Comparison of ENCODE assay signal across 1 cellular context in genomic region chr4:177309525-177310371, GRCh38.
TF ChIP-seq lines count a peak whose summit lies in the region.

TSS of gene NEIL3 (plus strand) at chr4:177309874. CDS start at chr4:177309954, 80 bp downstream.

TF ChIP-seq in K562, 482 proteins besides CTCF, POLR2A, EP300 and RAD21 (continued from another document and continues in another):
- TF ChIP-seq YBX1 (IDR thresholded peaks at IDR 0.05) (no peak), ZNF695 (CRISPR knock-in tag; IDR thresholded peaks at IDR 0.05) (no peak), PATZ1 (CRISPR knock-in tag; IDR thresholded peaks at IDR 0.05; ENCODE audit: borderline replicate concordance) (no peak), NR3C1 (CRISPR knock-in tag; IDR thresholded peaks at IDR 0.05) (no peak), ZNF586 (CRISPR knock-in tag; conservative IDR thresholded peaks at IDR 0.05) (no peak), ZNF146 (CRISPR knock-in tag; IDR thresholded peaks at IDR 0.05; ENCODE audit: unreplicated experiment) (no peak), ATF7 (IDR thresholded peaks at IDR 0.05) (peak; percentile 53; the same call in 1 of the 2 replicates), XRCC5 (IDR thresholded peaks at IDR 0.05; ENCODE audit: low read depth, low read length) (no peak), ETS1 (conservative IDR thresholded peaks at IDR 0.05; ENCODE audit: control insufficient read depth, low read depth, low read length) (0 out of 2 replicates have a peak, but pooled peaks have one; percentile 53), TCF7 (IDR thresholded peaks at IDR 0.05; ENCODE audit: borderline replicate concordance) (no peak), KLF10 (CRISPR knock-in tag; IDR thresholded peaks at IDR 0.05) (no peak), RBBP5 (IDR thresholded peaks at IDR 0.05; ENCODE audit: borderline replicate concordance, insufficient read depth, low read length, poor library complexity, severe bottlenecking) (peak; percentile 83), ZBTB2 (IDR thresholded peaks at IDR 0.05) (peak; percentile 95), PTRF (tag; IDR thresholded peaks at IDR 0.05) (no peak), CBX1 (IDR thresholded peaks at IDR 0.05; ENCODE audit: low read depth) (peak; percentile 77), ZNF398 (CRISPR knock-in tag; IDR thresholded peaks at IDR 0.05) (no peak), NRF1 (conservative IDR thresholded peaks at IDR 0.05 in 1 of 2, IDR thresholded peaks at IDR 0.05 in 1 of 2) (peak; percentile 93), ZNF449 (CRISPR knock-in tag; IDR thresholded peaks at IDR 0.05) (no peak), ZNF121 (CRISPR knock-in tag; conservative IDR thresholded peaks at IDR 0.05) (no peak), ILF3 (IDR thresholded peaks at IDR 0.05; ENCODE audit: borderline replicate concordance) (no peak), PCBP2 (IDR thresholded peaks at IDR 0.05; ENCODE audit: low read depth, low read length, poor library complexity, severe bottlenecking) (no peak), TARDBP (IDR thresholded peaks at IDR 0.05) (0 out of 2 replicates have a peak, but pooled peaks have one; percentile 24), POLR2B (IDR thresholded peaks at IDR 0.05; ENCODE audit: low read depth, partially characterized antibody) (peak; percentile 86), GMEB1 (CRISPR knock-in tag; IDR thresholded peaks at IDR 0.05) (no peak), ETV5 (CRISPR knock-in tag; IDR thresholded peaks at IDR 0.05; ENCODE audit: low read depth) (no peak), NR1H2 (CRISPR knock-in tag; IDR thresholded peaks at IDR 0.05) (no peak), KDM4B (IDR thresholded peaks at IDR 0.05; ENCODE audit: borderline replicate concordance in 2 of 2, low read depth in 1 of 2) (peak in 1 of 2 experiments; percentile 71; a peak in 1 of 4 replicates), ZNF316 (IDR thresholded peaks at IDR 0.05) (0 out of 2 replicates have a peak, but pooled peaks have one; percentile 45), ATF1 (CRISPR knock-in tag; IDR thresholded peaks at IDR 0.05) (no peak), ATF1 (tag; IDR thresholded peaks at IDR 0.05) (peak; percentile 57; the same call in 1 of the 2 replicates), SAP30 (IDR thresholded peaks at IDR 0.05; ENCODE audit: borderline replicate concordance, insufficient read depth, low read depth, low read length, poor library complexity, severe bottlenecking) (peak; percentile 100), CREM (IDR thresholded peaks at IDR 0.05; ENCODE audit: low read depth) (peak; percentile 38; the same call in 1 of the 2 replicates), ZKSCAN1 (IDR thresholded peaks at IDR 0.05; ENCODE audit: low read depth, low read length) (peak; percentile 60; the same call in 1 of the 2 replicates), SRSF1 (IDR thresholded peaks at IDR 0.05; ENCODE audit: low read depth, low read length) (no peak), TRIM24 (IDR thresholded peaks at IDR 0.05) (0 out of 4 replicates have a peak, but pooled peaks of 1 of the 2 experiments have one; percentile 12), FOXP4 (CRISPR knock-in tag; IDR thresholded peaks at IDR 0.05; ENCODE audit: borderline replicate concordance) (no peak), SIN3A (IDR thresholded peaks at IDR 0.05; ENCODE audit: borderline replicate concordance in 2 of 2, control insufficient read depth in 1 of 2, low read depth in 2 of 2, low read length in 2 of 2) (peak; percentile 47 to 87; a peak in 3 of 4 replicates), ZNF766 (CRISPR knock-in tag; conservative IDR thresholded peaks at IDR 0.05) (peak; percentile 86), TCF15 (CRISPR knock-in tag; IDR thresholded peaks at IDR 0.05) (no peak), HES1 (IDR thresholded peaks at IDR 0.05; ENCODE audit: low read depth) (no peak), MED1 (CRISPR knock-in tag; IDR thresholded peaks at IDR 0.05; ENCODE audit: borderline replicate concordance) (no peak), RBFOX2 (IDR thresholded peaks at IDR 0.05; ENCODE audit: low read depth, low read length) (peak; percentile 98), TOE1 (IDR thresholded peaks at IDR 0.05; ENCODE audit: borderline replicate concordance) (no peak), TOE1 (CRISPR knock-in tag; IDR thresholded peaks at IDR 0.05; ENCODE audit: borderline replicate concordance, low read depth) (no peak), GTF2B (IDR thresholded peaks at IDR 0.05; ENCODE audit: extremely low read depth, insufficient read length) (no peak), FOSL1 (tag; conservative IDR thresholded peaks at IDR 0.05) (no peak), CCAR2 (IDR thresholded peaks at IDR 0.05; ENCODE audit: low read depth, low read length) (no peak), ZFP36 (IDR thresholded peaks at IDR 0.05; ENCODE audit: low read depth, low read length, partially characterized antibody) (no peak), TAF15 (IDR thresholded peaks at IDR 0.05; ENCODE audit: low read depth, low read length) (no peak), MTA3 (IDR thresholded peaks at IDR 0.05; ENCODE audit: borderline replicate concordance) (peak; percentile 71; the same call in 1 of the 2 replicates), NFE2L1 (tag; IDR thresholded peaks at IDR 0.05; ENCODE audit: borderline replicate concordance, low read depth) (no peak), THAP7 (CRISPR knock-in tag; IDR thresholded peaks at IDR 0.05) (no peak), ZBTB26 (CRISPR knock-in tag; IDR thresholded peaks at IDR 0.05) (no peak), HMGN3 (IDR thresholded peaks at IDR 0.05; ENCODE audit: borderline replicate concordance, extremely low read depth, insufficient read length, low read depth, low read length) (peak; percentile 45)
